9 cellular contexts compared by ENCODE assay signal in genomic region chr12:118237053-118237665, GRCh38.
DNase-seq lines count a peak whose midpoint lies in the region; ATAC-seq and TF ChIP-seq lines count a peak whose summit lies in the region.
"Had no signal": no experiment of that assay in that cellular context is flagged by ENCODE, and none has a peak within 500 bp of the region (broad histone marks: within the 10 kb centered on the region; RNA-seq: fewer than 3 reads in every experiment).

No MANE protein-coding gene starts in this region.

- WGBS in esophagus squamous epithelium, 2 donors: 53 to 55% methylated on average over 1 of the region's 1 CpG

- H3K27me3 Mint-ChIP-seq in nephron progenitor cell (ENCODE audit: low read depth, poor library complexity): no peaks in the 10 kb centered on the region

- peak overlapping the region; percentile 26 to 75 (median 72) for H3K27ac ChIP-seq in esophagus squamous epithelium

- no peaks in the 10 kb centered on the region for H3K36me3 Mint-ChIP-seq in nephron progenitor cell (ENCODE audit: low read depth)

- peaks cover 8 to 47% (median 19%) of the 10 kb centered on the region in 3 donors for H3K4me1 ChIP-seq in esophagus squamous epithelium

- no peak for TF ChIP-seq CTCF in esophagus squamous epithelium (IDR thresholded peaks at IDR 0.05)
- TF ChIP-seq CTCF in nephron progenitor cell (IDR thresholded peaks at IDR 0.05): no peak

- H3K27me3 ChIP-seq in esophagus squamous epithelium: no peaks in the 10 kb centered on the region

- no peak overlapping the region for H3K27ac Mint-ChIP-seq in nephron progenitor cell

- DNase-seq in esophagus squamous epithelium (lab: John Stamatoyannopoulos, UW): no peak
- no peak for DNase-seq in COLO668 (lab: John Stamatoyannopoulos, UW; ENCODE audit: unreplicated experiment)
- no peak for DNase-seq in glomerular visceral epithelial cell (ENCODE audit: extremely low spot score)
- no peak for DNase-seq in activated effector memory CD4-positive, alpha-beta T cell treated with anti-CD3 and anti-CD28 coated beads, Interleukin-2, amount 50 U/mL, for 16 hours
- DNase-seq in nephron progenitor cell: no peak
- DNase-seq: occipital lobe had no signal

- no peak overlapping the region for H3K4me3 Mint-ChIP-seq in nephron progenitor cell

- intact Hi-C loops in esophagus squamous epithelium (cut with DNase I): no loop called here

- ATAC-seq in GM18502 (IDR thresholded peaks at IDR 0.05; ENCODE audit: poor library complexity, unreplicated experiment) (peak; percentile 89), GM21528 (IDR thresholded peaks at IDR 0.05; ENCODE audit: low FRiP score, unreplicated experiment) (peak; percentile 96), HG03521 (IDR thresholded peaks at IDR 0.05; ENCODE audit: unreplicated experiment) (peak; percentile 77)

- no peak for TF ChIP-seq POLR2A in esophagus squamous epithelium (IDR thresholded peaks at IDR 0.05)

- H3K4me3 ChIP-seq in esophagus squamous epithelium: no peak overlapping the region

- no peaks in the 10 kb centered on the region for H3K9me3 Mint-ChIP-seq in nephron progenitor cell

- H3K36me3 ChIP-seq in esophagus squamous epithelium: peaks cover 0 to 26% (median 6%) of the 10 kb centered on the region in 3 donors

- no peaks in the 10 kb centered on the region for H3K4me1 Mint-ChIP-seq in nephron progenitor cell

- no peaks in the 10 kb centered on the region for H3K9me3 ChIP-seq in esophagus squamous epithelium
